Comparison of ENCODE assay signal across 1 cellular context in the genomic region with DNA sequence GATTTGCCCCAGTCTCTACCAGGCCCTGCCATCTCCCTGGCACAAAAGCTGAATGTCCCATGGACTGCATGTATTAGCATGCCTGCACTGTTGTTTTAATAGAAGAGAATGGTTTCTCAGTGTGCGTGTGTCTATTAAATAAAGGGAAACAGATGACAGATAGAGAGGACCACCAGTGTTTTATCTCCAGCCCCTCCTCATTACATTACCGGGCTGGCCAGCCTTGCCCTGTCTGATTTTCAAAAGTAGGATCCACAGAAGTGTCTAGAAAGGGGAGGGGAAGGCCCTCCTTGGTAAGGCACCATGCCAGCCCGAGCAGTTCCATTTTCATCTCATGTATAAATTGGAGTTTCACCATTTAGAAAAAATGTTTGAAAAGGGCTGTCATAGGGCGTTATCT.
TF ChIP-seq lines count a peak whose summit lies in the region.

No MANE protein-coding gene starts in this region.

TF ChIP-seq in SK-N-SH treated with all-trans-retinoic acid at 6 μM for 48 hours, 23 proteins besides CTCF, POLR2A, EP300 and RAD21 (continued from another document):
- TF ChIP-seq, protein P1, sequence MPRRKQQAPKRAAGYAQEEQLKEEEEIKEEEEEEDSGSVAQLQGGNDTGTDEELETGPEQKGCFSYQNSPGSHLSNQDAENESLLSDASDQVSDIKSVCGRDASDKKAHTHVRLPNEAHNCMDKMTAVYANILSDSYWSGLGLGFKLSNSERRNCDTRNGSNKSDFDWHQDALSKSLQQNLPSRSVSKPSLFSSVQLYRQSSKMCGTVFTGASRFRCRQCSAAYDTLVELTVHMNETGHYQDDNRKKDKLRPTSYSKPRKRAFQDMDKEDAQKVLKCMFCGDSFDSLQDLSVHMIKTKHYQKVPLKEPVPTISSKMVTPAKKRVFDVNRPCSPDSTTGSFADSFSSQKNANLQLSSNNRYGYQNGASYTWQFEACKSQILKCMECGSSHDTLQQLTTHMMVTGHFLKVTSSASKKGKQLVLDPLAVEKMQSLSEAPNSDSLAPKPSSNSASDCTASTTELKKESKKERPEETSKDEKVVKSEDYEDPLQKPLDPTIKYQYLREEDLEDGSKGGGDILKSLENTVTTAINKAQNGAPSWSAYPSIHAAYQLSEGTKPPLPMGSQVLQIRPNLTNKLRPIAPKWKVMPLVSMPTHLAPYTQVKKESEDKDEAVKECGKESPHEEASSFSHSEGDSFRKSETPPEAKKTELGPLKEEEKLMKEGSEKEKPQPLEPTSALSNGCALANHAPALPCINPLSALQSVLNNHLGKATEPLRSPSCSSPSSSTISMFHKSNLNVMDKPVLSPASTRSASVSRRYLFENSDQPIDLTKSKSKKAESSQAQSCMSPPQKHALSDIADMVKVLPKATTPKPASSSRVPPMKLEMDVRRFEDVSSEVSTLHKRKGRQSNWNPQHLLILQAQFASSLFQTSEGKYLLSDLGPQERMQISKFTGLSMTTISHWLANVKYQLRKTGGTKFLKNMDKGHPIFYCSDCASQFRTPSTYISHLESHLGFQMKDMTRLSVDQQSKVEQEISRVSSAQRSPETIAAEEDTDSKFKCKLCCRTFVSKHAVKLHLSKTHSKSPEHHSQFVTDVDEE (CRISPR knock-in tag; IDR thresholded peaks at IDR 0.05) = no peak
- TF ChIP-seq ESRRG (CRISPR knock-in tag; IDR thresholded peaks at IDR 0.05) = no peak
- TF ChIP-seq, protein P2, sequence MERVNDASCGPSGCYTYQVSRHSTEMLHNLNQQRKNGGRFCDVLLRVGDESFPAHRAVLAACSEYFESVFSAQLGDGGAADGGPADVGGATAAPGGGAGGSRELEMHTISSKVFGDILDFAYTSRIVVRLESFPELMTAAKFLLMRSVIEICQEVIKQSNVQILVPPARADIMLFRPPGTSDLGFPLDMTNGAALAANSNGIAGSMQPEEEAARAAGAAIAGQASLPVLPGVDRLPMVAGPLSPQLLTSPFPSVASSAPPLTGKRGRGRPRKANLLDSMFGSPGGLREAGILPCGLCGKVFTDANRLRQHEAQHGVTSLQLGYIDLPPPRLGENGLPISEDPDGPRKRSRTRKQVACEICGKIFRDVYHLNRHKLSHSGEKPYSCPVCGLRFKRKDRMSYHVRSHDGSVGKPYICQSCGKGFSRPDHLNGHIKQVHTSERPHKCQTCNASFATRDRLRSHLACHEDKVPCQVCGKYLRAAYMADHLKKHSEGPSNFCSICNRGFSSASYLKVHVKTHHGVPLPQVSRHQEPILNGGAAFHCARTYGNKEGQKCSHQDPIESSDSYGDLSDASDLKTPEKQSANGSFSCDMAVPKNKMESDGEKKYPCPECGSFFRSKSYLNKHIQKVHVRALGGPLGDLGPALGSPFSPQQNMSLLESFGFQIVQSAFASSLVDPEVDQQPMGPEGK (CRISPR knock-in tag; IDR thresholded peaks at IDR 0.05; ENCODE audit: borderline replicate concordance) = no peak
- no peak for TF ChIP-seq ZNF565 (CRISPR knock-in tag; conservative IDR thresholded peaks at IDR 0.05; ENCODE audit: low read depth)
- TF ChIP-seq ARNTL (CRISPR knock-in tag; IDR thresholded peaks at IDR 0.05; ENCODE audit: borderline replicate concordance, low read depth) = no peak
- no peak for TF ChIP-seq ISL1 (CRISPR knock-in tag; IDR thresholded peaks at IDR 0.05)
- no peak for TF ChIP-seq GLIS3 (CRISPR knock-in tag; IDR thresholded peaks at IDR 0.05)
- TF ChIP-seq ZC3H10 (CRISPR knock-in tag; IDR thresholded peaks at IDR 0.05) = no peak
- TF ChIP-seq SNAI2 (CRISPR knock-in tag; IDR thresholded peaks at IDR 0.05) = no peak
- TF ChIP-seq, protein P3, sequence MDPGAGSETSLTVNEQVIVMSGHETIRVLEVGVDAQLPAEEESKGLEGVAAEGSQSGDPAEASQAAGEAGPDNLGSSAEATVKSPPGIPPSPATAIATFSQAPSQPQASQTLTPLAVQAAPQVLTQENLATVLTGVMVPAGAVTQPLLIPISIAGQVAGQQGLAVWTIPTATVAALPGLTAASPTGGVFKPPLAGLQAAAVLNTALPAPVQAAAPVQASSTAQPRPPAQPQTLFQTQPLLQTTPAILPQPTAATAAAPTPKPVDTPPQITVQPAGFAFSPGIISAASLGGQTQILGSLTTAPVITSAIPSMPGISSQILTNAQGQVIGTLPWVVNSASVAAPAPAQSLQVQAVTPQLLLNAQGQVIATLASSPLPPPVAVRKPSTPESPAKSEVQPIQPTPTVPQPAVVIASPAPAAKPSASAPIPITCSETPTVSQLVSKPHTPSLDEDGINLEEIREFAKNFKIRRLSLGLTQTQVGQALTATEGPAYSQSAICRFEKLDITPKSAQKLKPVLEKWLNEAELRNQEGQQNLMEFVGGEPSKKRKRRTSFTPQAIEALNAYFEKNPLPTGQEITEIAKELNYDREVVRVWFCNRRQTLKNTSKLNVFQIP (CRISPR knock-in tag; IDR thresholded peaks at IDR 0.05; ENCODE audit: borderline replicate concordance, low read depth) = no peak
